ENCODE assay signal across 1 cellular context in genomic region chr16:89711601-89712475, GRCh38.
TF ChIP-seq lines count a peak whose summit lies in the region.

No MANE protein-coding gene starts in this region.

TF ChIP-seq in K562, 482 proteins besides CTCF, POLR2A, EP300 and RAD21 (continued from another document and continues in another):
- no peak for TF ChIP-seq IRF9 (tag; IDR thresholded peaks at IDR 0.05)
- TF ChIP-seq YBX1 (IDR thresholded peaks at IDR 0.05) = no peak
- TF ChIP-seq LARP7 (IDR thresholded peaks at IDR 0.05) = no peak
- no peak for TF ChIP-seq BCLAF1 (IDR thresholded peaks at IDR 0.05; ENCODE audit: borderline replicate concordance in 1 of 2, control insufficient read depth in 1 of 2, low read depth in 2 of 2, low read length in 1 of 2)
- TF ChIP-seq STAT6 (CRISPR knock-in tag; IDR thresholded peaks at IDR 0.05) = no peak
- TF ChIP-seq ZNF407 (IDR thresholded peaks at IDR 0.05; ENCODE audit: low read depth) = no peak
- TF ChIP-seq POLR2B (IDR thresholded peaks at IDR 0.05; ENCODE audit: low read depth, partially characterized antibody) = peak; percentile 75
- TF ChIP-seq LEF1 (IDR thresholded peaks at IDR 0.05) = no peak
- TF ChIP-seq ATF6 (CRISPR knock-in tag; IDR thresholded peaks at IDR 0.05) = no peak
- TF ChIP-seq TAF15 (IDR thresholded peaks at IDR 0.05; ENCODE audit: low read depth, low read length) = no peak
- no peak for TF ChIP-seq ZNF778 (CRISPR knock-in tag; IDR thresholded peaks at IDR 0.05)
- no peak for TF ChIP-seq HOMEZ (CRISPR knock-in tag; IDR thresholded peaks at IDR 0.05)
- TF ChIP-seq CSDE1 (IDR thresholded peaks at IDR 0.05) = no peak
- no peak for TF ChIP-seq SIRT6 (IDR thresholded peaks at IDR 0.05; ENCODE audit: low read depth, low read length)
- no peak for TF ChIP-seq TFAM (CRISPR knock-in tag; conservative IDR thresholded peaks at IDR 0.05)
- peak; percentile 91 for TF ChIP-seq RBFOX2 (IDR thresholded peaks at IDR 0.05; ENCODE audit: low read depth, low read length)
- no peak for TF ChIP-seq ZBTB2 (IDR thresholded peaks at IDR 0.05)
- peak; percentile 73 for TF ChIP-seq ZFX (CRISPR knock-in tag; IDR thresholded peaks at IDR 0.05)
- no peak for TF ChIP-seq CBX3 (IDR thresholded peaks at IDR 0.05; ENCODE audit: borderline replicate concordance in 1 of 2, low read length in 2 of 2)
- TF ChIP-seq GATA2 (CRISPR knock-in tag; IDR thresholded peaks at IDR 0.05) = no peak
- TF ChIP-seq SMC3 (conservative IDR thresholded peaks at IDR 0.05; ENCODE audit: insufficient read depth, low read depth, low read length) = no peak
- peak in 1 of 3 experiments; percentile 58; a peak in 2 of 6 replicates for TF ChIP-seq ZBTB11 (CRISPR knock-in tag; IDR thresholded peaks at IDR 0.05)
- no peak for TF ChIP-seq BRF1 (IDR thresholded peaks at IDR 0.05; ENCODE audit: borderline replicate concordance, extremely low read depth, insufficient read length)
- TF ChIP-seq RNF219 (CRISPR knock-in tag; IDR thresholded peaks at IDR 0.05) = no peak
